ENCODE assay signal across 21 cellular contexts in the genomic region with DNA sequence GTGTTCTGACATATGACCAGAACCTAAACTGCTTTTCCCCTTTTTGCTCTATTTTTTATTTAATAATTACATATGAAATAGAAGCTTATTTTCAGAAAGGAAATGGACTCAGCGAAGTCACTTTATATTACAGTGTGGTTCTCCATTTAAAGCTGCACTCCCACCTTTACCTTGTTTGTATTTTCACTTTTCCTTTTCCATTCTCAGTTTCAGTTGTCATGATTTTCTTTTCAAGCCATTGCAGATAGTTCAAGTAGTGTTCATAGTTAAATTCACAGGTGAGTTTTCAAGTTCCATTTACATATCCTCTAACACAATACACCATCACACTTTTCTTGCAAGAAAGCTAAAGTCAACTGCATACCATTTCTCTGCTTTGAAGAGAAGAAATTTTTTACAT.
A peak's percentile ranks its signal among the peaks of the same experiment; 100 is the strongest.
DNase-seq lines count a peak whose midpoint lies in the region; ATAC-seq, FAIRE-seq and TF ChIP-seq lines count a peak whose summit lies in the region.
"Had no signal": no experiment of that assay in that cellular context is flagged by ENCODE, and none has a peak within 500 bp of the region (broad histone marks: within the 10 kb centered on the region; RNA-seq: fewer than 3 reads in every experiment).

No MANE protein-coding gene starts in this region.

- H3K27ac Mint-ChIP-seq in WTC11 = no peak overlapping the region
- H3K27ac Mint-ChIP-seq: activated T-helper 17 cell treated with anti-CD3 and anti-CD28 coated beads, Interleukin-2, amount 50 U/mL, for 72 hours had no signal

- DNase-seq in MG63 = no peak
- no peak for DNase-seq in WTC11 (ENCODE audit: low spot score)
- no peak for DNase-seq in HTR-8/SVneo (ENCODE audit: insufficient read length, low spot score)
- DNase-seq in OCI-M1 (lab: John Stamatoyannopoulos, UW) = no peak
- DNase-seq: activated CD4-positive, alpha-beta T cell treated with anti-CD3 and anti-CD28 coated beads, Interleukin-2, amount 50 U/mL, for 48 hours; Calu3; foreskin fibroblast; H7; Kasumi-1; left ventricle myocardium superior; NCI-H1436 treated with DMSO at 0.1 percent for 48 hours; NCI-H446; stimulated activated naive CD4-positive, alpha-beta T cell had no signal

- no peaks in the 10 kb centered on the region; the same call in 1 of the 2 replicates for H3K36me3 Mint-ChIP-seq in WTC11

- no peaks in the 10 kb centered on the region for H3K9me3 ChIP-seq in MG63
- H3K9me3 ChIP-seq: vagina had no signal

- TF ChIP-seq CTCF in WTC11 (IDR thresholded peaks at IDR 0.05) = no peak

- no peaks in the 10 kb centered on the region for H3K27me3 Mint-ChIP-seq in WTC11 (ENCODE audit: low read depth)
- H3K27me3 Mint-ChIP-seq: activated T-helper 17 cell treated with anti-CD3 and anti-CD28 coated beads, Interleukin-2, amount 50 U/mL, for 72 hours; central memory CD8-positive, alpha-beta T cell had no signal

- H3K27me3 ChIP-seq in MG63 = no peaks in the 10 kb centered on the region
- H3K27me3 ChIP-seq: vagina had no signal

- FAIRE-seq in HTR-8/SVneo (lab: Jason Lieb, UNC) = no peak

- no peak overlapping the region for H3K4me3 ChIP-seq in MG63
- H3K4me3 ChIP-seq: smooth muscle cell, vagina had no signal

- H3K36me3 ChIP-seq in MG63 = no peaks in the 10 kb centered on the region
- H3K36me3 ChIP-seq: vagina had no signal

- no peaks in the 10 kb centered on the region for H3K4me1 Mint-ChIP-seq in WTC11
- H3K4me1 Mint-ChIP-seq: activated T-helper 17 cell treated with anti-CD3 and anti-CD28 coated beads, Interleukin-2, amount 50 U/mL, for 72 hours; central memory CD8-positive, alpha-beta T cell had no signal

- POLR2A ChIA-PET in WTC11 (lab: Charles Lee) = no interaction called here

- CTCF ChIA-PET in WTC11 (lab: Charles Lee) = interaction anchor here (1.6 kb wide), 1 partner anchor 66 kb away, joined by 4 read pairs; no protein-coding TSS in a partner anchor

- H3K4me3 Mint-ChIP-seq in WTC11 = no peak overlapping the region
- H3K4me3 Mint-ChIP-seq: activated T-helper 17 cell treated with anti-CD3 and anti-CD28 coated beads, Interleukin-2, amount 50 U/mL, for 72 hours; central memory CD8-positive, alpha-beta T cell had no signal

- ATAC-seq in GM18873 (IDR thresholded peaks at IDR 0.05; ENCODE audit: low FRiP score, unreplicated experiment) (peak; percentile 58), GM21515 (IDR thresholded peaks at IDR 0.05; ENCODE audit: unreplicated experiment) (peak; percentile 89), HG02943 (IDR thresholded peaks at IDR 0.05; ENCODE audit: low read depth, unreplicated experiment) (peak; percentile 83), HG03469 (IDR thresholded peaks at IDR 0.05; ENCODE audit: unreplicated experiment) (peak; percentile 61), WTC11 (no peak)
- ATAC-seq: activated T-helper 17 cell treated with anti-CD3 and anti-CD28 coated beads, Interleukin-2, amount 50 U/mL, for 72 hours; left ventricle myocardium superior had no signal

- 0 out of 2 replicates have a peak, but pooled peaks cover 3% of the 10 kb centered on the region for H3K9me3 Mint-ChIP-seq in WTC11
- H3K9me3 Mint-ChIP-seq: activated T-helper 17 cell treated with anti-CD3 and anti-CD28 coated beads, Interleukin-2, amount 50 U/mL, for 72 hours; central memory CD8-positive, alpha-beta T cell had no signal

TF ChIP-seq in WTC11, 78 proteins besides CTCF, POLR2A, EP300 and RAD21:
- TF ChIP-seq, protein P1, sequence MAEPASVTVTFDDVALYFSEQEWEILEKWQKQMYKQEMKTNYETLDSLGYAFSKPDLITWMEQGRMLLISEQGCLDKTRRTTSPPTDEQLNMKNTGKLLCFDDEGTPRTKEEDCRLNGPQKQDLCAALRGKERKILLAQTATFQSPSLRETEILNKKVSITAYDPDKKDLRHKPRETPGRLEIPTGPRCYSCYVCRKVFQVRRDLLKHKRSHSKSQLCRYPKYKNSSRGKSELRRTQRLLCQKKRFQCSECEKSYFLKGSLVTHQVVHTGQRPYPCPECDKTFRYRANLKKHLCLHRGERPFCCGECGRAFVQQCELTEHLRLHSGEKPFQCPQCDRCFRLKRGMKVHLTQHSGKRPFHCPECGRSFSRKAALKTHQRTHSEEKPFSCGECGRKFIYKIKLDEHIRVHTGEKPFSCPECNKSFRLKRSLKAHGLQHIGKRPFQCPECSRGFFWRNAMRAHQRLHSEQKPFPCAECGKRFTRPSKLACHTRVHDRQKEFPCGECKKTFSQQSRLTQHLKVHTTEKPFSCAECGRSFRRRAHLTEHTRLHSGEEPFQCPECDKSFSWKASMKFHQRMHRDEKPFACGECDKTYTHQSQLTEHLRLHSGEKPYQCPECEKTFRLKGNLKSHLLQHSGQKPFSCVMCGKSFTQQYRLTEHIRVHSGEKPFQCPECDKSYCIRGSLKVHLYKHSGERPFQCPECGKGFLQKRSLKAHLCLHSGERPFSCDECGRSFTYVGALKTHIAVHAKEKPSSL (CRISPR knock-in tag; conservative IDR thresholded peaks at IDR 0.05) = no peak
- TF ChIP-seq ETV6 (CRISPR knock-in tag; IDR thresholded peaks at IDR 0.05) (no peak), NR3C1 (CRISPR knock-in tag; conservative IDR thresholded peaks at IDR 0.05; ENCODE audit: low read depth) (no peak)
- TF ChIP-seq, protein P2, sequence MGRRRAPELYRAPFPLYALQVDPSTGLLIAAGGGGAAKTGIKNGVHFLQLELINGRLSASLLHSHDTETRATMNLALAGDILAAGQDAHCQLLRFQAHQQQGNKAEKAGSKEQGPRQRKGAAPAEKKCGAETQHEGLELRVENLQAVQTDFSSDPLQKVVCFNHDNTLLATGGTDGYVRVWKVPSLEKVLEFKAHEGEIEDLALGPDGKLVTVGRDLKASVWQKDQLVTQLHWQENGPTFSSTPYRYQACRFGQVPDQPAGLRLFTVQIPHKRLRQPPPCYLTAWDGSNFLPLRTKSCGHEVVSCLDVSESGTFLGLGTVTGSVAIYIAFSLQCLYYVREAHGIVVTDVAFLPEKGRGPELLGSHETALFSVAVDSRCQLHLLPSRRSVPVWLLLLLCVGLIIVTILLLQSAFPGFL (CRISPR knock-in tag; IDR thresholded peaks at IDR 0.05; ENCODE audit: borderline replicate concordance) = no peak
